In genomic region chr10:109967739-109968088, GRCh38 we compare ENCODE assay signal across 14 cellular contexts. TPM values are rescaled to one million over a fixed set of nuclear protein-coding genes. Genes with fewer than 3 reads are reported as not detected.
DNase-seq lines count a peak whose midpoint lies in the region; ATAC-seq and TF ChIP-seq lines count a peak whose summit lies in the region.
"Had no signal": no experiment of that assay in that cellular context is flagged by ENCODE, and none has a peak within 500 bp of the region (broad histone marks: within the 10 kb centered on the region; RNA-seq: fewer than 3 reads in every experiment).

No MANE protein-coding gene starts in this region.

- peak overlapping the region; percentile 34 for H2AFZ ChIP-seq in ACC112 (ENCODE audit: low read length, unreplicated experiment)
- peak overlapping the region; percentile 96 for H2AFZ ChIP-seq in neuron (ENCODE audit: low read depth, low read length)

- ATAC-seq in SK-N-SH treated with all-trans-retinoic acid at 6 μM for 48 hours (peak; percentile 4; the same call in 2 of the 3 replicates), left ventricle myocardium superior (peak; percentile 13)
- ATAC-seq: GM12878; stimulated activated naive CD8-positive, alpha-beta T cell treated with anti-CD3 and anti-CD28 coated beads, Interleukin-15, amount 100 ng/mL, for 72 hours had no signal

- peak overlapping the region; percentile 81 for H3K27ac ChIP-seq in ACC112 (ENCODE audit: low read depth, low read length)

- no peaks in the 10 kb centered on the region for H3K9me3 ChIP-seq in neuron (ENCODE audit: low read length)
- H3K9me3 ChIP-seq: prostate gland had no signal

- no peaks in the 10 kb centered on the region for H3K79me2 ChIP-seq in ACC112 (ENCODE audit: control insufficient read depth, insufficient read depth, low read length, unreplicated experiment)

- no peak for DNase-seq in left ventricle myocardium superior
- no peak for DNase-seq in dermis blood vessel endothelial cell
- no peak for DNase-seq in KBM-7
- no peak for DNase-seq in NCI-H1105 (lab: John Stamatoyannopoulos, UW)
- no peak for DNase-seq in NCI-H1417 treated with DMSO at 0.1 percent for 48 hours (lab: John Stamatoyannopoulos, UW)
- DNase-seq: activated effector memory CD4-positive, alpha-beta T cell treated with anti-CD3 and anti-CD28 coated beads, Interleukin-2, amount 50 U/mL, for 16 hours; NCI-H1436; RPMI8226; stimulated activated naive CD8-positive, alpha-beta T cell treated with anti-CD3 and anti-CD28 coated beads, Interleukin-15, amount 100 ng/mL, for 72 hours had no signal

- H3K27me3 ChIP-seq in ACC112 (ENCODE audit: insufficient read depth, low read length) = no peaks in the 10 kb centered on the region
- H3K27me3 ChIP-seq in neuron (ENCODE audit: insufficient read depth, low read length) = no peaks in the 10 kb centered on the region

- peaks cover 36% of the 10 kb centered on the region for H3K4me1 ChIP-seq in ACC112 (ENCODE audit: control insufficient read depth, insufficient read depth, low read length, unreplicated experiment)
- H3K4me1 ChIP-seq in neuron (ENCODE audit: insufficient read depth, low read length) = peaks cover 15% of the 10 kb centered on the region

- in situ Hi-C loops in KBM-7 (cut with MboI; ENCODE audit: low pct_unique_long_range_greater_than_20kb, low sequenced_read_pairs) = no loop called here

- H3K36me3 ChIP-seq in ACC112 (ENCODE audit: insufficient read depth, low read length) (no peaks in the 10 kb centered on the region), neuron (ENCODE audit: insufficient read depth, low read length) (no peaks in the 10 kb centered on the region)
- H3K36me3 ChIP-seq: prostate gland had no signal

- H3K4me3 ChIP-seq in ACC112 (ENCODE audit: low read depth, low read length) (peak overlapping the region; percentile 59), neuron (ENCODE audit: low read length) (peak overlapping the region; percentile 34)
- H3K4me3 ChIP-seq: GM12878, prostate gland had no signal

- intact Hi-C loops in left ventricle myocardium superior (cut with micrococcal nuclease) = no loop called here

TF ChIP-seq in SK-N-SH treated with all-trans-retinoic acid at 6 μM for 48 hours, 23 proteins besides CTCF, POLR2A, EP300 and RAD21:
- TF ChIP-seq ZFP3 (CRISPR knock-in tag; IDR thresholded peaks at IDR 0.05) (no peak), OSR1 (CRISPR knock-in tag; IDR thresholded peaks at IDR 0.05) (no peak), ESRRG (CRISPR knock-in tag; IDR thresholded peaks at IDR 0.05) (no peak), GLIS3 (CRISPR knock-in tag; IDR thresholded peaks at IDR 0.05) (no peak), PATZ1 (CRISPR knock-in tag; IDR thresholded peaks at IDR 0.05; ENCODE audit: borderline replicate concordance) (no peak), CSRNP3 (CRISPR knock-in tag; IDR thresholded peaks at IDR 0.05) (no peak), TSHZ2 (CRISPR knock-in tag; IDR thresholded peaks at IDR 0.05) (no peak), POU6F1 (CRISPR knock-in tag; IDR thresholded peaks at IDR 0.05; ENCODE audit: borderline replicate concordance, low read depth) (no peak), RARB (CRISPR knock-in tag; IDR thresholded peaks at IDR 0.05) (no peak), CREB5 (CRISPR knock-in tag; IDR thresholded peaks at IDR 0.05; ENCODE audit: low read depth) (no peak)

RNA-seq across cellular contexts. Expression of gene ADD3, which starts 40.1 kb away (rescaled TPM):
- 117 TPM for total RNA-seq in left ventricle myocardium superior
- total RNA-seq in dermis blood vessel endothelial cell = 401 and 433 TPM in 2 replicates

RNA-seq across cellular contexts. Expression of gene XPNPEP1, which starts 44.4 kb away (rescaled TPM):
- total RNA-seq in left ventricle myocardium superior (36.4 TPM), dermis blood vessel endothelial cell (180 and 256 TPM in 2 replicates)
